ENCODE assay signal across 1 cellular context in genomic region chr7:107830410-107830809, GRCh38.
A peak's percentile ranks its signal among the peaks of the same experiment; 100 is the strongest.
TF ChIP-seq lines count a peak whose summit lies in the region.

No MANE protein-coding gene starts in this region.

TF ChIP-seq in HepG2, 621 proteins besides CTCF, POLR2A, EP300 and RAD21 (continued from another document):
- TF ChIP-seq CEBPB (IDR thresholded peaks at IDR 0.05; ENCODE audit: borderline replicate concordance, low read depth, low read length) (0 out of 2 replicates have a peak, but pooled peaks have one; percentile 2), FOXO1 (CRISPR knock-in tag; IDR thresholded peaks at IDR 0.05) (no peak), TEAD3 (CRISPR knock-in tag; optimal IDR thresholded peaks at IDR 0.05; ENCODE audit: borderline replicate concordance) (peak; percentile 21)
